In genomic region chr1:228493141-228494043, GRCh38 we compare ENCODE assay signal across 29 cellular contexts.
"Had no signal": no experiment of that assay in that cellular context is flagged by ENCODE, and none has a peak within 500 bp of the region (broad histone marks: within the 10 kb centered on the region; RNA-seq: fewer than 3 reads in every experiment).

No MANE protein-coding gene starts in this region.

- ATAC-seq: naive thymus-derived CD8-positive, alpha-beta T cell; right cardiac atrium; stimulated activated naive CD8-positive, alpha-beta T cell treated with anti-CD3 and anti-CD28 coated beads, Interleukin-15, Interleukin-2, amounts not matched to agents 100 U/mL and 50 U/mL, for 24 hours had no signal

- H2AFZ ChIP-seq: parathyroid adenoma had no signal

- H3K27ac Mint-ChIP-seq: activated CD4-positive, alpha-beta memory T cell treated with anti-CD3 and anti-CD28 coated beads for 36 hours; activated CD4-positive, alpha-beta T cell treated with anti-CD3 and anti-CD28 coated beads, Interleukin-2, amount 10 ng/mL, durations not matched to agents 24 days and 14 days; T-helper 1 cell treated with Interleukin-12 subunit alpha and Interleukin-12 subunit beta and Interleukin-4 antibody, amounts not matched to agents 30 μg/mL and 1 μg/mL, for 36 hours had no signal

- H3K27me3 Mint-ChIP-seq: activated CD4-positive, alpha-beta memory T cell treated with anti-CD3 and anti-CD28 coated beads for 36 hours; activated CD4-positive, alpha-beta T cell treated with anti-CD3 and anti-CD28 coated beads, Interleukin-2, amount 10 ng/mL, durations not matched to agents 24 days and 14 days; central memory CD8-positive, alpha-beta T cell; naive thymus-derived CD8-positive, alpha-beta T cell had no signal

- H3K4me3 ChIP-seq: breast epithelium, esophagus squamous epithelium, testis, transverse colon had no signal

- H3K4me3 Mint-ChIP-seq: activated CD4-positive, alpha-beta memory T cell treated with anti-CD3 and anti-CD28 coated beads for 36 hours; activated CD4-positive, alpha-beta T cell treated with anti-CD3 and anti-CD28 coated beads, Interleukin-2, amount 10 ng/mL, durations not matched to agents 24 days and 14 days; central memory CD8-positive, alpha-beta T cell; naive thymus-derived CD8-positive, alpha-beta T cell; neural crest cell; T-helper 1 cell treated with Interleukin-12 subunit alpha and Interleukin-12 subunit beta and Interleukin-4 antibody, amounts not matched to agents 30 μg/mL and 1 μg/mL, for 36 hours had no signal

- DNase-seq: activated CD4-positive, alpha-beta memory T cell treated with anti-CD3 and anti-CD28 coated beads for 36 hours; activated CD4-positive, alpha-beta T cell treated with anti-CD3 and anti-CD28 coated beads, Interleukin-2, amount 10 ng/mL, durations not matched to agents 24 days and 14 days; activated CD4-positive, CD25-positive, alpha-beta regulatory T cell treated with anti-CD3 and anti-CD28 coated beads, Interleukin-2, amount 50 U/mL, for 72 hours; activated CD8-positive, alpha-beta memory T cell treated with anti-CD3 and anti-CD28 coated beads, Interleukin-2, amount 50 U/mL, for 4 hours; activated naive CD4-positive, alpha-beta T cell treated with Interleukin-2 at 50 U/mL for 16 hours; activated T-cell treated with anti-CD3 and anti-CD28 coated beads, Interleukin-2, amount 50 U/mL, for 48 hours; amygdala; dermis blood vessel endothelial cell; effector CD4-positive, alpha-beta T cell; esophagus squamous epithelium; glutamatergic neuron; hippocampal formation; naive thymus-derived CD8-positive, alpha-beta T cell; occipital lobe; right cardiac atrium; stimulated activated CD4-positive, alpha-beta T cell treated with anti-CD3 and anti-CD28 coated beads, Interleukin-12 subunit alpha, Interleukin-12 subunit beta, amount 100 ng/mL, for 4 hours; stimulated activated CD4-positive, alpha-beta T cell treated with anti-CD3 and anti-CD28 coated beads, Interleukin-4, amount 100 ng/mL, for 1 hour; stimulated activated naive CD8-positive, alpha-beta T cell treated with anti-CD3 and anti-CD28 coated beads, Interleukin-15, Interleukin-2, amounts not matched to agents 100 U/mL and 50 U/mL, for 24 hours; T1000; testis; transverse colon had no signal

- H3K27ac ChIP-seq: breast epithelium, epithelial cell of prostate, esophagus squamous epithelium, parathyroid adenoma, testis, transverse colon had no signal

- H3K9me3 ChIP-seq: breast epithelium, esophagus squamous epithelium, testis, transverse colon had no signal

- FAIRE-seq: colon, frontal cortex had no signal

- H3K9me3 Mint-ChIP-seq: activated CD4-positive, alpha-beta memory T cell treated with anti-CD3 and anti-CD28 coated beads for 36 hours; activated CD4-positive, alpha-beta T cell treated with anti-CD3 and anti-CD28 coated beads, Interleukin-2, amount 10 ng/mL, durations not matched to agents 24 days and 14 days; central memory CD8-positive, alpha-beta T cell; naive thymus-derived CD8-positive, alpha-beta T cell; neural crest cell; T-helper 1 cell treated with Interleukin-12 subunit alpha and Interleukin-12 subunit beta and Interleukin-4 antibody, amounts not matched to agents 30 μg/mL and 1 μg/mL, for 36 hours had no signal

- H3K27me3 ChIP-seq: breast epithelium, esophagus squamous epithelium, testis, transverse colon had no signal
